Comparison of ENCODE assay signal across 17 cellular contexts in genomic region chr13:50612717-50613116, GRCh38.
"Had no signal": no experiment of that assay in that cellular context is flagged by ENCODE, and none has a peak within 500 bp of the region (broad histone marks: within the 10 kb centered on the region; RNA-seq: fewer than 3 reads in every experiment).

No MANE protein-coding gene starts in this region.

- H2AFZ ChIP-seq: neural progenitor cell had no signal

- H3K4me2 ChIP-seq: neural progenitor cell had no signal

- H3K4me1 ChIP-seq: body of pancreas, neural progenitor cell had no signal

- DNase-seq: activated CD4-positive, alpha-beta T cell treated with anti-CD3 and anti-CD28 coated beads, Interleukin-2, amount 50 U/mL, for 4 hours; activated effector memory CD4-positive, alpha-beta T cell treated with Interleukin-2 at 50 U/mL for 16 hours; activated T-cell treated with anti-CD3 and anti-CD28 coated beads, Interleukin-2, amount 50 U/mL, for 1 hour; amniotic stem cell; body of pancreas; cortex of kidney; effector memory CD4-positive, alpha-beta T cell; hippocampal formation; kidney glomerular epithelial cell; ovary; stimulated activated CD4-positive, alpha-beta T cell treated with anti-CD3 and anti-CD28 coated beads, Interleukin-2, amount 100 ng/mL, for 48 hours; stimulated activated naive CD8-positive, alpha-beta T cell treated with anti-CD3 and anti-CD28 coated beads, Interleukin-15, amount 100 ng/mL, for 72 hours had no signal

- ATAC-seq: activated naive CD4-positive, alpha-beta T cell treated with anti-CD3 and anti-CD28 coated beads, Interleukin-2, amount 50 U/mL, for 72 hours; body of pancreas; stimulated activated naive CD8-positive, alpha-beta T cell treated with anti-CD3 and anti-CD28 coated beads, Interleukin-15, amount 100 ng/mL, for 72 hours had no signal

- FAIRE-seq: TTC549, urothelium cell line had no signal

- H3K27ac ChIP-seq: body of pancreas, neural progenitor cell, ovary, thoracic aorta had no signal

- H3K9me3 ChIP-seq: body of pancreas, ovary, thoracic aorta had no signal

- H3K4me3 ChIP-seq: body of pancreas, neural progenitor cell, ovary, thoracic aorta had no signal

- H3K9ac ChIP-seq: neural progenitor cell had no signal

- H3K27me3 ChIP-seq: body of pancreas, neural progenitor cell, ovary had no signal

- H3K36me3 ChIP-seq: neural progenitor cell, ovary, thoracic aorta had no signal
